ENCODE assay signal across 7 cellular contexts in the genomic region with DNA sequence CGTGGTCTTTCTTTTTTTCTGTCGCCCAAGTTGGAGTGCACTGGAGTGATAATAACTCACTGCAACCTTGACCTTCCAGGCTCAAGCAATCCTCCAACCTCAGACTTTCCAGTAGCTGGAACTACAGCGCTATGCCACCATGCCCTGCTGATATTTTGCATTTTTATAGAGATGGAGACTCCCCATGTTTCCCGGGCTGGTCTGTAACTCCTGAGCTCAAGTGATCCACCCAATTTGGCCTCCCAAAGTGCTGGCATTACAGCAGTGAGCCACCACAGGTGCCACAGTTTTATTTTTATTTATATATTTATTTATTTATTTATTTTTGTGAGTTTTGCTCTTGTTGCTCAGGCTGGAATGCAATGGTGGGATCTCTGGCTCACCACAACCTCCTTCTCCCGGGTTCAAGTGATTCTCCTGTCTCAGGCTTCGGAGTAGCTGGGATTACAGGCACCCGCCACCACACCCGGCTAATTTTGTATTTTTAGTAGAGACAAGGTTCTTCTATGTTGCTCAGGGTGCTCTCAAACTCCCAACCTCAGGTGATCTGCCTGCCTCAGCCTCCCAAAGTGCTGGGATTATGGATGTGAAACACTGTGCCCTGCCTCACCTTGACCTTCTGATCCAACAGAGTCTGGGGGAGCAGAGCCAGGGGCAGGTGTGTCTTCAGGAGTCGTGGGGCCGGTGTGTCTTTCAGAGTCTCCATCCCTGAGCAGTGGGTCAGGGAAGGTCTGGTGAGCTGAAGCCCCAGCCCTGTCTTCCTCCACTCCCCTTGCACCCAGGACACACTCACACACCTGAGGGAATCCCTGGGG. TPM values are rescaled to one million over a fixed set of nuclear protein-coding genes. Genes with fewer than 3 reads are reported as not detected.
"Had no signal": no experiment of that assay in that cellular context is flagged by ENCODE, and none has a peak within 500 bp of the region (broad histone marks: within the 10 kb centered on the region; RNA-seq: fewer than 3 reads in every experiment).

No MANE protein-coding gene starts in this region.

RNA-seq across cellular contexts. Expression of gene SULT1A1, which starts 2.0 kb away (rescaled TPM):
- total RNA-seq: smooth muscle cell had no signal

RNA-seq across cellular contexts. Expression of gene SULT1A2, which starts 11.0 kb away (rescaled TPM):
- total RNA-seq: smooth muscle cell had no signal
- polyA plus RNA-seq: smooth muscle cell had no signal

RNA-seq across cellular contexts. Expression of gene NPIPB8, which starts 30.0 kb away (rescaled TPM):
- total RNA-seq: omental fat pad, skeletal muscle tissue, smooth muscle cell had no signal
- polyA plus RNA-seq: immature natural killer cell, lung, ovary, psoas muscle had no signal
